8 cellular contexts compared by ENCODE assay signal in genomic region chr17:19648475-19649406, GRCh38. TPM values are rescaled to one million over a fixed set of nuclear protein-coding genes. Genes with fewer than 3 reads are reported as not detected.
DNase-seq lines count a peak whose midpoint lies in the region; ATAC-seq and TF ChIP-seq lines count a peak whose summit lies in the region.

TSS of gene ALDH3A2 (plus strand) at chr17:19648751. CDS start at chr17:19648972, 221 bp downstream.

- TF ChIP-seq CTCF in Peyer's patch (IDR thresholded peaks at IDR 0.05): peak in 1 of 6 experiments; percentile 3

- H3K9me3 ChIP-seq in Peyer's patch (no peaks in the 10 kb centered on the region), mucosa of stomach (ENCODE audit: control insufficient read depth, low read length) (no peaks in the 10 kb centered on the region)

- H3K27me3 Mint-ChIP-seq in activated T-cell treated with anti-CD3 and anti-CD28 coated beads, Interleukin-2, amount 50 U/mL, for 4 hours (ENCODE audit: low read depth): no peaks in the 10 kb centered on the region

- DNase-seq in DMS79 treated with DMSO at 0.1 percent for 48 hours (lab: John Stamatoyannopoulos, UW) (peak; percentile 76), KBM-7 (peak; percentile 95), Peyer's patch (peak; percentile 98 to 99 (median 98)), erythroblast (lab: John Stamatoyannopoulos, UW) (peak; percentile 92 to 96)
- peak; percentile 93 for DNase-seq in activated T-cell treated with anti-CD3 and anti-CD28 coated beads, Interleukin-2, amount 50 U/mL, for 4 hours
- DNase-seq in stimulated activated CD8-positive, alpha-beta memory T cell treated with anti-CD3 and anti-CD28 coated beads, Interleukin-7, amount 100 ng/mL, for 1 hour (ENCODE audit: low read depth in 2 of 2): peak; percentile 84 to 85

- H3K27ac ChIP-seq in Peyer's patch: peak within 1 kb of the TSS; percentile 85 to 95 (median 92)

- H3K4me1 Mint-ChIP-seq in activated T-cell treated with anti-CD3 and anti-CD28 coated beads, Interleukin-2, amount 50 U/mL, for 4 hours (ENCODE audit: low read depth): peaks cover 38% of the 10 kb centered on the region

- peaks cover 0 to 8% (median 0%) of the 10 kb centered on the region in 3 donors for H3K36me3 ChIP-seq in Peyer's patch
- H3K36me3 ChIP-seq in mucosa of stomach (ENCODE audit: control insufficient read depth, insufficient read depth, low read length): no peaks in the 10 kb centered on the region

- H3K4me3 ChIP-seq in Peyer's patch: peak within 1 kb of the TSS; percentile 57 to 75 (median 71)
- peak within 1 kb of the TSS; percentile 67 for H3K4me3 ChIP-seq in mucosa of stomach (ENCODE audit: low read length)

- peak within 1 kb of the TSS; percentile 91 for H3K4me3 Mint-ChIP-seq in activated T-cell treated with anti-CD3 and anti-CD28 coated beads, Interleukin-2, amount 50 U/mL, for 4 hours

- H3K27me3 ChIP-seq in Peyer's patch: no peaks in the 10 kb centered on the region
- no peaks in the 10 kb centered on the region for H3K27me3 ChIP-seq in mucosa of stomach (ENCODE audit: control insufficient read depth, insufficient read depth, low read length)

- peaks cover 10% of the 10 kb centered on the region for H3K36me3 Mint-ChIP-seq in activated T-cell treated with anti-CD3 and anti-CD28 coated beads, Interleukin-2, amount 50 U/mL, for 4 hours (ENCODE audit: insufficient read depth)

- in situ Hi-C loops in KBM-7 (cut with MboI; ENCODE audit: low pct_unique_long_range_greater_than_20kb, low sequenced_read_pairs): no loop called here

- ATAC-seq in GM21723 (IDR thresholded peaks at IDR 0.05; ENCODE audit: unreplicated experiment): peak; percentile 90
- ATAC-seq in activated T-cell treated with anti-CD3 and anti-CD28 coated beads, Interleukin-2, amount 50 U/mL, for 4 hours: peak; percentile 94 to 95

- TF ChIP-seq POLR2A in Peyer's patch (IDR thresholded peaks at IDR 0.05): peak; percentile 79 to 91
- peak; percentile 73 for TF ChIP-seq POLR2A in erythroblast (IDR thresholded peaks at IDR 0.05; ENCODE audit: low read length)

- H3K9ac ChIP-seq in mucosa of stomach (ENCODE audit: low read length): peak within 1 kb of the TSS; percentile 84

- H3K9me3 Mint-ChIP-seq in activated T-cell treated with anti-CD3 and anti-CD28 coated beads, Interleukin-2, amount 50 U/mL, for 4 hours: no peaks in the 10 kb centered on the region

- H3K4me1 ChIP-seq in Peyer's patch: peaks cover 0 to 49% (median 2%) of the 10 kb centered on the region in 4 donors
- peaks cover 42% of the 10 kb centered on the region for H3K4me1 ChIP-seq in mucosa of stomach (ENCODE audit: control insufficient read depth, insufficient read depth, low read length)

RNA-seq across cellular contexts. Expression of gene ALDH3A2, which starts in this region (rescaled TPM):
- total RNA-seq in Peyer's patch: 100 to 1,000 TPM; 171 to 330 (median 269) TPM
- total RNA-seq in activated T-cell treated with anti-CD3 and anti-CD28 coated beads, Interleukin-2, amount 50 U/mL, for 4 hours: 10 to 100 TPM; 19.1 to 22.1 (median 19.5) TPM

Comparison
In these comparisons a context has a peak if more than half of its experiments do, and no peak if none do; other contexts are left out.
1. Peak in every context shown above with its lines: DNase-seq, ATAC-seq, H3K4me3 ChIP-seq and H3K27ac ChIP-seq.
2. RNA of gene ALDH3A2 (total RNA-seq): 171 to 330 TPM in Peyer's patch; 19.1 to 22.1 TPM in activated T-cell treated with anti-CD3 and anti-CD28 coated beads, Interleukin-2, amount 50 U/mL, for 4 hours; every median in the first group is over 4 times any median in the second.